25 cellular contexts compared by ENCODE assay signal in genomic region chr3:54445630-54446029, GRCh38.
"Had no signal": no experiment of that assay in that cellular context is flagged by ENCODE, and none has a peak within 500 bp of the region (broad histone marks: within the 10 kb centered on the region; RNA-seq: fewer than 3 reads in every experiment).

No MANE protein-coding gene starts in this region.

- DNase-seq: hypothalamus; immature natural killer cell; left ventricle myocardium inferior; midbrain; mucosa of descending colon; naive thymus-derived CD4-positive, alpha-beta T cell; ovary; right lobe of liver; stimulated activated CD4-positive, alpha-beta T cell treated with anti-CD3 and anti-CD28 coated beads, Interleukin-4, amount 100 ng/mL, for 24 hours; stimulated activated naive CD4-positive, alpha-beta T cell; tibial artery; trophoblast cell; upper lobe of right lung had no signal

- H3K27me3 ChIP-seq: ovary, right atrium auricular region, right lobe of liver, suprapubic skin, tibial artery, upper lobe of right lung had no signal

- H3K9me3 ChIP-seq: left ventricle myocardium inferior, mucosa of descending colon, ovary, right atrium auricular region, right lobe of liver, suprapubic skin, thoracic aorta, tibial artery, upper lobe of right lung had no signal

- FAIRE-seq: islet of Langerhans, urothelium cell line had no signal

- H3K4me3 Mint-ChIP-seq: immature natural killer cell; memory B cell; naive thymus-derived CD4-positive, alpha-beta T cell; natural killer cell treated with Interleukin-12 subunit alpha and Interleukin-12 subunit beta and Interleukin-15 and Interleukin-18, amount 100 ng/mL, for 72 hours; stimulated activated effector memory CD8-positive, alpha-beta T cell treated with anti-CD3 and anti-CD28 coated beads, Interleukin-12 subunit alpha, Interleukin-12 subunit beta, amount 100 ng/mL, for 72 hours; stimulated activated naive CD8-positive, alpha-beta T cell treated with anti-CD3 and anti-CD28 coated beads, Interleukin-15, Interleukin-2, amounts not matched to agents 100 ng/mL and 50 ng/mL, for 24 hours had no signal

- H3K27me3 Mint-ChIP-seq: memory B cell; natural killer cell treated with Interleukin-12 subunit alpha and Interleukin-12 subunit beta and Interleukin-15 and Interleukin-18, amount 100 ng/mL, for 72 hours; progenitor cell of endocrine pancreas; stimulated activated naive CD8-positive, alpha-beta T cell treated with anti-CD3 and anti-CD28 coated beads, Interleukin-15, Interleukin-2, amounts not matched to agents 100 ng/mL and 50 ng/mL, for 24 hours had no signal

- ATAC-seq: mucosa of descending colon; naive thymus-derived CD4-positive, alpha-beta T cell; natural killer cell treated with Interleukin-12 subunit alpha and Interleukin-12 subunit beta and Interleukin-15 and Interleukin-18, amount 100 ng/mL, for 72 hours; right lobe of liver; stimulated activated effector memory CD8-positive, alpha-beta T cell treated with anti-CD3 and anti-CD28 coated beads, Interleukin-12 subunit alpha, Interleukin-12 subunit beta, amount 100 ng/mL, for 72 hours; upper lobe of right lung had no signal

- H3K27ac Mint-ChIP-seq: immature natural killer cell; memory B cell; naive thymus-derived CD4-positive, alpha-beta T cell; natural killer cell treated with Interleukin-12 subunit alpha and Interleukin-12 subunit beta and Interleukin-15 and Interleukin-18, amount 100 ng/mL, for 72 hours; progenitor cell of endocrine pancreas; stimulated activated effector memory CD8-positive, alpha-beta T cell treated with anti-CD3 and anti-CD28 coated beads, Interleukin-12 subunit alpha, Interleukin-12 subunit beta, amount 100 ng/mL, for 72 hours; stimulated activated naive CD8-positive, alpha-beta T cell treated with anti-CD3 and anti-CD28 coated beads, Interleukin-15, Interleukin-2, amounts not matched to agents 100 ng/mL and 50 ng/mL, for 24 hours had no signal

- H3K4me3 ChIP-seq: left ventricle myocardium inferior, lung, mucosa of descending colon, ovary, right atrium auricular region, right lobe of liver, skin epidermis, suprapubic skin, thoracic aorta, tibial artery, upper lobe of right lung had no signal

- H3K36me3 ChIP-seq: left ventricle myocardium inferior, ovary, right atrium auricular region, right lobe of liver, suprapubic skin, thoracic aorta, tibial artery, upper lobe of right lung had no signal

- H3K4me1 Mint-ChIP-seq: immature natural killer cell; memory B cell; naive thymus-derived CD4-positive, alpha-beta T cell; stimulated activated effector memory CD8-positive, alpha-beta T cell treated with anti-CD3 and anti-CD28 coated beads, Interleukin-12 subunit alpha, Interleukin-12 subunit beta, amount 100 ng/mL, for 72 hours had no signal

- H3K4me1 ChIP-seq: right atrium auricular region, right lobe of liver, upper lobe of right lung had no signal

- H3K9me3 Mint-ChIP-seq: stimulated activated effector memory CD8-positive, alpha-beta T cell treated with anti-CD3 and anti-CD28 coated beads, Interleukin-12 subunit alpha, Interleukin-12 subunit beta, amount 100 ng/mL, for 72 hours had no signal

- H3K36me3 Mint-ChIP-seq: immature natural killer cell; memory B cell; naive thymus-derived CD4-positive, alpha-beta T cell; natural killer cell treated with Interleukin-12 subunit alpha and Interleukin-12 subunit beta and Interleukin-15 and Interleukin-18, amount 100 ng/mL, for 72 hours; stimulated activated effector memory CD8-positive, alpha-beta T cell treated with anti-CD3 and anti-CD28 coated beads, Interleukin-12 subunit alpha, Interleukin-12 subunit beta, amount 100 ng/mL, for 72 hours had no signal

- H3K27ac ChIP-seq: left ventricle myocardium inferior, ovary, right atrium auricular region, right lobe of liver, suprapubic skin, thoracic aorta, tibial artery, upper lobe of right lung had no signal
